8 cellular contexts compared by ENCODE assay signal in the genomic region with DNA sequence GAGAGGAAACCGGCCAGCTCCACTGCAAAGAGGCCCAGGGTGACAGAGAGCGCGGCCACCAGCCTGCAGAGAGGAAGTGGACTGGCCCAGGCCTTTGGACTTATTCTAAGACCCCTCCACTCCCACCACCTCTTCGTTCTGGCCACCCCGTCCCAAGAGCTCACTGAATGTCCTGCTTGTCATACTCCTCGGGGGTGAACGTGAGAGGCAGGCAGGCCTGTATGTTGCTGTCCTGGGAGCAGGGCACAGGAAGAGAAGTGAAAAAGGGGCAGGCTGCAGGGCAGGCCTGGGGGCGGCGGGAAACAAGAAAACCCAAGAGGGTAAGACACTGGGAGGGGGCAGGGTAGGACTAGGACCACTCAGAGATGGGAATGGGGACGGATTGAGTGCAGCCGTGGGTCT. TPM values are rescaled to one million over a fixed set of nuclear protein-coding genes. Genes with fewer than 3 reads are reported as not detected.
DNase-seq lines count a peak whose midpoint lies in the region; FAIRE-seq and TF ChIP-seq lines count a peak whose summit lies in the region.

No MANE protein-coding gene starts in this region.

- no peak for TF ChIP-seq POLR2A in endothelial cell of umbilical vein (IDR thresholded peaks at IDR 0.05; ENCODE audit: low read depth, low read length)

- TF ChIP-seq CTCF in endothelial cell of umbilical vein (IDR thresholded peaks at IDR 0.05; ENCODE audit: extremely low read depth in 1 of 2, insufficient read depth in 1 of 2, low read depth in 1 of 2, low read length in 2 of 2), result no peak
- no peak for TF ChIP-seq CTCF in neural cell (IDR thresholded peaks at IDR 0.05; ENCODE audit: poor library complexity, severe bottlenecking)

- H3K27me3 Mint-ChIP-seq in activated CD4-positive, alpha-beta T cell treated with anti-CD3 and anti-CD28 coated beads, Interleukin-2, amount 10 ng/mL, durations not matched to agents 7 days and 5 days, result peaks cover under 1% of the 10 kb centered on the region

- POLR2A ChIA-PET in activated CD4-positive, alpha-beta T cell treated with anti-CD3 and anti-CD28 coated beads, Interleukin-2, amount 10 ng/mL, durations not matched to agents 7 days and 5 days (lab: Charles Lee), result interaction anchor here (0.6 to 1.0 kb wide), 2 partner anchors 19 to 45 kb away, joined by 3 read pairs; no protein-coding TSS in a partner anchor
- POLR2A ChIA-PET in endothelial cell of umbilical vein (lab: Charles Lee), result no interaction called here

- H4K20me1 ChIP-seq in endothelial cell of umbilical vein (replicated peaks; ENCODE audit: control insufficient read depth, extremely low read depth, insufficient read depth, low read length), result no peaks in the 10 kb centered on the region
- no peaks in the 10 kb centered on the region for H4K20me1 ChIP-seq in neural cell (ENCODE audit: insufficient read depth)

- TF ChIP-seq RAD21 in neural cell (conservative IDR thresholded peaks at IDR 0.05), result no peak

- H3K27ac ChIP-seq in endothelial cell of umbilical vein (ENCODE audit: insufficient read depth, low read depth, low read length) (peak overlapping the region; percentile 29), neural cell (ENCODE audit: low read length) (peak overlapping the region; percentile 83)

- CTCF ChIA-PET in activated CD4-positive, alpha-beta T cell treated with anti-CD3 and anti-CD28 coated beads, Interleukin-2, amount 10 ng/mL, durations not matched to agents 7 days and 5 days (lab: Charles Lee), result interaction anchor here (0.8 kb wide), 1 partner anchor 8 kb away, joined by 3 read pairs; no protein-coding TSS in a partner anchor
- CTCF ChIA-PET in endothelial cell of umbilical vein (lab: Charles Lee), result interaction anchor here (1.4 kb wide), 2 partner anchors 11 to 116 kb away, joined by 3 to 4 read pairs; no protein-coding TSS in a partner anchor

- H3K9me3 ChIP-seq in endothelial cell of umbilical vein (replicated peaks; ENCODE audit: control insufficient read depth, insufficient read depth, low read length), result no peaks in the 10 kb centered on the region
- H3K9me3 ChIP-seq in neural cell (ENCODE audit: low read length), result no peaks in the 10 kb centered on the region

- H3K4me3 ChIP-seq in endothelial cell of umbilical vein (replicated peaks in 1 of 3; ENCODE audit: insufficient read depth in 1 of 3, low read depth in 1 of 3, low read length in 3 of 3) (peak overlapping the region; percentile 21 to 61 (median 42)), neural cell (ENCODE audit: low read length) (peak overlapping the region; percentile 81)

- peak overlapping the region; percentile 95 for H3K4me3 Mint-ChIP-seq in activated CD4-positive, alpha-beta T cell treated with anti-CD3 and anti-CD28 coated beads, Interleukin-2, amount 10 ng/mL, durations not matched to agents 7 days and 5 days

- peaks cover 23% of the 10 kb centered on the region for H3K4me1 ChIP-seq in endothelial cell of umbilical vein (ENCODE audit: control insufficient read depth, extremely low read depth, insufficient read depth, low read length)

- H3K79me2 ChIP-seq in endothelial cell of umbilical vein (ENCODE audit: control insufficient read depth, insufficient read depth, low read length) (no peaks in the 10 kb centered on the region), neural cell (replicated peaks; ENCODE audit: insufficient read depth, low read length) (no peaks in the 10 kb centered on the region)

- dilution Hi-C loops in endothelial cell of umbilical vein (cut with MboI; ENCODE audit: extremely low pct_ligation_motif_present, low sequenced_read_pairs), result no loop called here

- peak overlapping the region; percentile 92 for H3K27ac Mint-ChIP-seq in activated CD4-positive, alpha-beta T cell treated with anti-CD3 and anti-CD28 coated beads, Interleukin-2, amount 10 ng/mL, durations not matched to agents 7 days and 5 days

- peak overlapping the region; percentile 69 for H3K9ac ChIP-seq in endothelial cell of umbilical vein (replicated peaks; ENCODE audit: extremely low read depth, insufficient read depth, low read length)
- peak overlapping the region; percentile 90 for H3K9ac ChIP-seq in neural cell (ENCODE audit: low read length)

- no peaks in the 10 kb centered on the region for H3K9me3 Mint-ChIP-seq in activated CD4-positive, alpha-beta T cell treated with anti-CD3 and anti-CD28 coated beads, Interleukin-2, amount 10 ng/mL, durations not matched to agents 7 days and 5 days

- peaks cover 9% of the 10 kb centered on the region for H3F3A ChIP-seq in neural cell (ENCODE audit: insufficient read depth, low read length, poor library complexity, severe bottlenecking)

- H3K4me1 Mint-ChIP-seq in activated CD4-positive, alpha-beta T cell treated with anti-CD3 and anti-CD28 coated beads, Interleukin-2, amount 10 ng/mL, durations not matched to agents 7 days and 5 days, result peaks cover 55% of the 10 kb centered on the region

- peak overlapping the region; percentile 64 for H3K4me2 ChIP-seq in endothelial cell of umbilical vein (ENCODE audit: insufficient read depth, low read length)
- H3K4me2 ChIP-seq in neural cell (ENCODE audit: low read length), result peak overlapping the region; percentile 87

- H3K9me2 ChIP-seq in neural cell (ENCODE audit: insufficient read depth, low read length), result no peaks in the 10 kb centered on the region

- H3K36me3 ChIP-seq in endothelial cell of umbilical vein (ENCODE audit: control insufficient read depth in 2 of 2, extremely low read depth in 1 of 2, insufficient read depth in 2 of 2, low read length in 2 of 2) (no peaks in the 10 kb centered on the region), neural cell (ENCODE audit: insufficient read depth, low read length) (no peaks in the 10 kb centered on the region)

- peaks cover 3% of the 10 kb centered on the region for H3K36me3 Mint-ChIP-seq in activated CD4-positive, alpha-beta T cell treated with anti-CD3 and anti-CD28 coated beads, Interleukin-2, amount 10 ng/mL, durations not matched to agents 7 days and 5 days (ENCODE audit: low read depth)

- intact Hi-C loops in endothelial cell of umbilical vein (cut with micrococcal nuclease), result no loop called here

- no peak for TF ChIP-seq EP300 in neural cell (conservative IDR thresholded peaks at IDR 0.05; ENCODE audit: poor library complexity, severe bottlenecking)

- H3K27me3 ChIP-seq in endothelial cell of umbilical vein (ENCODE audit: control insufficient read depth in 2 of 2, insufficient read depth in 2 of 2, low read length in 2 of 2) (no peaks in the 10 kb centered on the region), neural cell (ENCODE audit: insufficient read depth, low read depth, low read length) (no peaks in the 10 kb centered on the region)

- no peaks in the 10 kb centered on the region for H3K9me1 ChIP-seq in endothelial cell of umbilical vein (replicated peaks; ENCODE audit: control insufficient read depth, extremely low read depth, insufficient read depth, low read length)

- no peak for DNase-seq in activated CD4-positive, alpha-beta T cell treated with anti-CD3 and anti-CD28 coated beads, Interleukin-2, amount 10 ng/mL, durations not matched to agents 7 days and 5 days
- no peak for DNase-seq in activated CD4-positive, alpha-beta T cell treated with anti-CD3 and anti-CD28 coated beads, Interleukin-2, amount 50 U/mL, for 1 hour
- DNase-seq in RKO (ENCODE audit: low spot score) (peak; percentile 54), endothelial cell of umbilical vein (ENCODE audit: low read depth, low spot score) (no peak), HCEC 1CT (no peak), D341Med (ENCODE audit: low spot score) (no peak), iPS-NIHi11 (ENCODE audit: low spot score) (no peak)

- BruUV-seq in endothelial cell of umbilical vein (replicated peaks; lab: Mats Ljungman, UMichigan), result no TSS peak

- FAIRE-seq in endothelial cell of umbilical vein (lab: Jason Lieb, UNC), result no peak

- H2AFZ ChIP-seq in endothelial cell of umbilical vein (ENCODE audit: low read depth, low read length) (peak overlapping the region; percentile 91), neural cell (ENCODE audit: low read depth, low read length) (peak overlapping the region; percentile 99)

RNA-seq across cellular contexts. Expression of a gene that starts 0.4 kb away (rescaled TPM):
- 10 to 100 TPM; 34.8 to 37.2 TPM for total RNA-seq in activated CD4-positive, alpha-beta T cell treated with anti-CD3 and anti-CD28 coated beads, Interleukin-2, amount 10 ng/mL, durations not matched to agents 7 days and 5 days
- total RNA-seq in endothelial cell of umbilical vein, result 20.0 and 20.4 TPM in 2 replicates
- polyA plus RNA-seq in endothelial cell of umbilical vein (31.6 and 36.9 TPM in 2 replicates), neural cell (23.3 and 31.7 TPM in 2 replicates)
- 19.7 and 20.9 TPM in 2 replicates for polyA plus RNA-seq in endothelial cell of umbilical vein (2011; cell fraction: cytosol; rRNA removed)
- 13.5 and 14.4 TPM in 2 replicates for polyA plus RNA-seq in endothelial cell of umbilical vein (2011; cell fraction: nucleus; rRNA removed)
- 15.9 and 18.3 TPM in 2 replicates for polyA plus RNA-seq in endothelial cell of umbilical vein (2012)
- polyA minus RNA-seq in endothelial cell of umbilical vein (80.7 and 114 TPM in 2 replicates), neural cell (46.0 and 56.4 TPM in 2 replicates)
- polyA minus RNA-seq in endothelial cell of umbilical vein (2011; cell fraction: cytosol; rRNA and poly(A)+ RNA removed), result 29.3 TPM
- polyA minus RNA-seq in endothelial cell of umbilical vein (2011; cell fraction: nucleus; rRNA and poly(A)+ RNA removed), result 65.0 and 76.3 TPM in 2 replicates

RNA-seq across cellular contexts. Expression of a gene that starts 13.0 kb away (rescaled TPM):
- total RNA-seq in activated CD4-positive, alpha-beta T cell treated with anti-CD3 and anti-CD28 coated beads, Interleukin-2, amount 10 ng/mL, durations not matched to agents 7 days and 5 days, result 10 to 100 TPM; 71.1 to 79.1 TPM
- 31.7 and 35.9 TPM in 2 replicates for total RNA-seq in endothelial cell of umbilical vein
- 28.7 and 38.0 TPM in 2 replicates for polyA plus RNA-seq in endothelial cell of umbilical vein
- polyA plus RNA-seq in endothelial cell of umbilical vein (2011; cell fraction: cytosol; rRNA removed), result 28.5 and 29.9 TPM in 2 replicates
- polyA plus RNA-seq in endothelial cell of umbilical vein (2011; cell fraction: nucleus; rRNA removed), result 40.8 and 49.0 TPM in 2 replicates
- 26.6 and 29.8 TPM in 2 replicates for polyA plus RNA-seq in endothelial cell of umbilical vein (2012)
- polyA minus RNA-seq in endothelial cell of umbilical vein, result 14.1 and 18.6 TPM in 2 replicates
- 4.8 TPM for polyA minus RNA-seq in endothelial cell of umbilical vein (2011; cell fraction: cytosol; rRNA and poly(A)+ RNA removed)
- 12.2 and 14.6 TPM in 2 replicates for polyA minus RNA-seq in endothelial cell of umbilical vein (2011; cell fraction: nucleus; rRNA and poly(A)+ RNA removed)
- 91.6 and 98.3 TPM in 2 replicates for polyA plus RNA-seq in neural cell
- 80.3 and 88.3 TPM in 2 replicates for polyA minus RNA-seq in neural cell

RNA-seq across cellular contexts. Expression of a gene that starts 14.2 kb away (rescaled TPM):
- 10 to 100 TPM; 12.2 to 12.9 TPM for total RNA-seq in activated CD4-positive, alpha-beta T cell treated with anti-CD3 and anti-CD28 coated beads, Interleukin-2, amount 10 ng/mL, durations not matched to agents 7 days and 5 days
- total RNA-seq in endothelial cell of umbilical vein, result 8.3 and 9.0 TPM in 2 replicates
- polyA plus RNA-seq in endothelial cell of umbilical vein (8.0 and 9.7 TPM in 2 replicates), neural cell (12.1 and 13.7 TPM in 2 replicates)
- 4.8 and 6.6 TPM in 2 replicates for polyA plus RNA-seq in endothelial cell of umbilical vein (2011; cell fraction: cytosol; rRNA removed)
- polyA plus RNA-seq in endothelial cell of umbilical vein (2011; cell fraction: nucleus; rRNA removed), result 2.5 and 2.8 TPM in 2 replicates
- 3.7 and 4.4 TPM in 2 replicates for polyA plus RNA-seq in endothelial cell of umbilical vein (2012)
- polyA minus RNA-seq in endothelial cell of umbilical vein (3.1 and 4.6 TPM in 2 replicates), neural cell (12.0 and 14.6 TPM in 2 replicates)
- polyA minus RNA-seq in endothelial cell of umbilical vein (2011; cell fraction: cytosol; rRNA and poly(A)+ RNA removed), result 8.5 TPM
- polyA minus RNA-seq in endothelial cell of umbilical vein (2011; cell fraction: nucleus; rRNA and poly(A)+ RNA removed), result 1.0 and 2.1 TPM in 2 replicates

RNA-seq across cellular contexts. Expression of a gene that starts 23.6 kb away (rescaled TPM):
- total RNA-seq in activated CD4-positive, alpha-beta T cell treated with anti-CD3 and anti-CD28 coated beads, Interleukin-2, amount 10 ng/mL, durations not matched to agents 7 days and 5 days, result 10 to 100 TPM; 26.9 to 28.7 TPM
- total RNA-seq in endothelial cell of umbilical vein, result 32.1 and 36.5 TPM in 2 replicates
- 12.1 and 13.6 TPM in 2 replicates for polyA plus RNA-seq in endothelial cell of umbilical vein
- 4.5 and 8.9 TPM in 2 replicates for polyA plus RNA-seq in endothelial cell of umbilical vein (2011; cell fraction: cytosol; rRNA removed)
- 62.6 and 82.7 TPM in 2 replicates for polyA plus RNA-seq in endothelial cell of umbilical vein (2011; cell fraction: nucleus; rRNA removed)
- 11.4 and 13.3 TPM in 2 replicates for polyA plus RNA-seq in endothelial cell of umbilical vein (2012)
- polyA minus RNA-seq in endothelial cell of umbilical vein, result 22.8 and 40.7 TPM in 2 replicates
- polyA minus RNA-seq in endothelial cell of umbilical vein (2011; cell fraction: cytosol; rRNA and poly(A)+ RNA removed), result 12.3 TPM
- polyA minus RNA-seq in endothelial cell of umbilical vein (2011; cell fraction: nucleus; rRNA and poly(A)+ RNA removed), result 49.0 and 77.9 TPM in 2 replicates
- 1.9 and 2.0 TPM in 2 replicates for polyA plus RNA-seq in neural cell
- polyA minus RNA-seq in neural cell, result 16.8 and 20.2 TPM in 2 replicates

RNA-seq across cellular contexts. Expression of a gene that starts 34.6 kb away (rescaled TPM):
- 100 to 1,000 TPM; 188 to 224 TPM for total RNA-seq in activated CD4-positive, alpha-beta T cell treated with anti-CD3 and anti-CD28 coated beads, Interleukin-2, amount 10 ng/mL, durations not matched to agents 7 days and 5 days
- 104 and 107 TPM in 2 replicates for total RNA-seq in endothelial cell of umbilical vein
- 67.8 and 69.2 TPM in 2 replicates for polyA plus RNA-seq in endothelial cell of umbilical vein
- 49.1 and 58.3 TPM in 2 replicates for polyA plus RNA-seq in endothelial cell of umbilical vein (2011; cell fraction: cytosol; rRNA removed)
- 205 and 232 TPM in 2 replicates for polyA plus RNA-seq in endothelial cell of umbilical vein (2011; cell fraction: nucleus; rRNA removed)
- 40.6 and 74.7 TPM in 2 replicates for polyA plus RNA-seq in endothelial cell of umbilical vein (2012)
- polyA minus RNA-seq in endothelial cell of umbilical vein, result 39.4 and 45.9 TPM in 2 replicates
- 30.4 TPM for polyA minus RNA-seq in endothelial cell of umbilical vein (2011; cell fraction: cytosol; rRNA and poly(A)+ RNA removed)
- 59.3 and 75.2 TPM in 2 replicates for polyA minus RNA-seq in endothelial cell of umbilical vein (2011; cell fraction: nucleus; rRNA and poly(A)+ RNA removed)
- 0.84 and 4.8 TPM in 2 replicates for polyA plus RNA-seq in neural cell
- 0.97 and 2.9 TPM in 2 replicates for polyA minus RNA-seq in neural cell
